8 cellular contexts compared by ENCODE assay signal in genomic region chr6:157823523-157824370, GRCh38. TPM values are rescaled to one million over a fixed set of nuclear protein-coding genes. Genes with fewer than 3 reads are reported as not detected.
DNase-seq lines count a peak whose midpoint lies in the region; ATAC-seq and TF ChIP-seq lines count a peak whose summit lies in the region.

No MANE protein-coding gene starts in this region.

- peak overlapping the region; percentile 82 for H3K4me3 ChIP-seq in PC-9
- H3K4me3 ChIP-seq in neutrophil (ENCODE audit: low read depth in 1 of 2, low read length in 1 of 2) = peak overlapping the region; percentile 62 to 65
- peak overlapping the region; percentile 93 to 97 for H3K4me3 ChIP-seq in testis

- CTCF ChIA-PET in PC-9 (lab: Charles Lee) = no interaction called here

- no peaks in the 10 kb centered on the region for H3K9me2 ChIP-seq in PC-9 (ENCODE audit: insufficient read depth)

- H3K9me3 ChIP-seq in PC-9 (ENCODE audit: insufficient read depth, low read depth) (no peaks in the 10 kb centered on the region), neutrophil (no peaks in the 10 kb centered on the region), testis (no peaks in the 10 kb centered on the region)

- WGBS in testis, 2 donors = 0% methylated on average over 24 to 71 of the region's 74 CpGs

- peak overlapping the region; percentile 91 for H3K4me2 ChIP-seq in PC-9

- H4K20me1 ChIP-seq in PC-9 (ENCODE audit: insufficient read depth) = peaks cover 6% of the 10 kb centered on the region; the same call in 1 of the 2 replicates

- H3K4me1 ChIP-seq in PC-9 (replicated peaks; ENCODE audit: insufficient read depth) (peaks cover 17% of the 10 kb centered on the region), neutrophil (ENCODE audit: control insufficient read depth in 1 of 2, insufficient read depth in 1 of 2, low read depth in 1 of 2, low read length in 1 of 2) (peaks cover 0 to 10% of the 10 kb centered on the region in 2 experiments), testis (no peaks in the 10 kb centered on the region)

- BruUV-seq in PC-9 (replicated peaks; lab: Mats Ljungman, UMichigan) = TSS peak; percentile 80

- ATAC-seq in GM18520 (IDR thresholded peaks at IDR 0.05; ENCODE audit: unreplicated experiment) (peak; percentile 37), HG03066 (IDR thresholded peaks at IDR 0.05; ENCODE audit: low read depth, unreplicated experiment) (peak; percentile 55)

- H3F3A ChIP-seq in PC-9 (ENCODE audit: insufficient read depth, low read depth) = peaks cover 11% of the 10 kb centered on the region; the same call in 1 of the 2 replicates

- TF ChIP-seq POLR2A in testis (IDR thresholded peaks at IDR 0.05) = no peak

- DNase-seq in 8988T = peak; percentile 29
- peak; percentile 42 to 67 for DNase-seq in PC-9
- DNase-seq in activated T-helper 9 cell treated with anti-CD3 and anti-CD28 coated beads, Interleukin-2, amount 50 U/mL, for 16 hours (ENCODE audit: low read depth) = peak; percentile 70
- peak; percentile 34 for DNase-seq in fibroblast of the conjunctiva (ENCODE audit: low read depth)
- DNase-seq in testis = peak; percentile 72

- POLR2A ChIA-PET in PC-9 (lab: Charles Lee; ENCODE audit: unreplicated experiment) = interaction anchor here (0.6 kb wide), 1 partner anchor 10 kb away, joined by 5 read pairs; no protein-coding TSS in a partner anchor

- H3K36me3 ChIP-seq in PC-9 (ENCODE audit: low read depth) = 0 out of 2 replicates have a peak, but pooled peaks cover 8% of the 10 kb centered on the region
- H3K36me3 ChIP-seq in neutrophil = no peaks in the 10 kb centered on the region
- H3K36me3 ChIP-seq in testis (ENCODE audit: low read depth, missing control alignments) = no peaks in the 10 kb centered on the region

- H3K27ac ChIP-seq in PC-9 (peak overlapping the region; percentile 70), neutrophil (no peak overlapping the region), testis (peak overlapping the region; percentile 97 to 98)

- no peak for TF ChIP-seq CTCF in PC-9 (conservative IDR thresholded peaks at IDR 0.05)
- no peak for TF ChIP-seq CTCF in neutrophil (IDR thresholded peaks at IDR 0.05)
- no peak for TF ChIP-seq CTCF in testis (IDR thresholded peaks at IDR 0.05)

- H3K27me3 ChIP-seq in PC-9 (ENCODE audit: insufficient read depth, low read depth) = no peaks in the 10 kb centered on the region
- H3K27me3 ChIP-seq in neutrophil = peaks cover 76% of the 10 kb centered on the region
- no peaks in the 10 kb centered on the region for H3K27me3 ChIP-seq in testis

- intact Hi-C loops in PC-9 (cut with micrococcal nuclease; ENCODE audit: unreplicated experiment) = loop anchor here (2.0 kb wide), 1 partner anchor 61 kb away; no protein-coding TSS in a partner anchor
- intact Hi-C loops in testis (cut with DNase I; ENCODE audit: low total_unique reads) = no loop called here

- H3K79me2 ChIP-seq in PC-9 (ENCODE audit: low read depth) = peaks cover 42% of the 10 kb centered on the region

- peak overlapping the region; percentile 95 for H2AFZ ChIP-seq in PC-9

RNA-seq across cellular contexts. Expression of gene SNX9, which starts 0.7 kb away (rescaled TPM):
- total RNA-seq in PC-9 (2021) = 22.5 and 25.0 TPM in 2 replicates
- total RNA-seq in testis = 10 to 100 TPM; 26.0 to 30.1 TPM
- polyA plus RNA-seq in testis (ENCODE audit: insufficient read depth, low read depth, low replicate concordance) = 32.6 TPM
